ENCODE assay signal across 11 cellular contexts in the genomic region with DNA sequence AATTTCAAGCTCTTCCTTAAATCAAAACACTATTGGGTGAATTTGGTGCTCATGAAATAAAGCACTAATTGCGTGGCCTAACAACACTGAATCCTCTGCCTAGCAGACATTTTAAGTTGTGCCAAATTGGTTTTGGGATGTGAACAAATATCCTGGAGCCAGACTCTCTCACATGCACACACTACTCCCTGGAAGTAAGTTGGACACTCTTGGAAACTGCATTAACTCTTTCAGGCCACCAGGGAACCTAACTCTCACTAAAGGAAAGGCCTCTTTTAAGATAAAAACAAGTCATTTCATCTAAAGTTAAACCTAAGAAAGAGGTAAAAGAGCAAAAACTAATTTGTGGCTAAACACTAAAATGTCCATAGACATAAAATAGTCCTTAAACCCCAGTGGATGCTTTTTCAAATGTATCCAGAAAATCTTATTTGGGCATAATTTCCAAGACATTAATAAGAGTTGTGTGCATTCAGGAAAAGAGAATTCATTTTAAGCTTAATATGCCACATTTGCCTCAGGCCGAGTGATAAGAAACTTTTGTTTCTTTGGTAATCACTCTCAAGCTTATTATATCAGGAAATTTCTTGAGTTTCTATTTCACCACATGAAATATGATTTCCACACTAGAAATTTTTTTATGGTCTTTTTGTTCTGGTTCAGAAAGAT.
A peak's percentile ranks its signal among the peaks of the same experiment; 100 is the strongest.
DNase-seq lines count a peak whose midpoint lies in the region; ATAC-seq, FAIRE-seq and TF ChIP-seq lines count a peak whose summit lies in the region.
"Had no signal": no experiment of that assay in that cellular context is flagged by ENCODE, and none has a peak within 500 bp of the region (broad histone marks: within the 10 kb centered on the region; RNA-seq: fewer than 3 reads in every experiment).

No MANE protein-coding gene starts in this region.

- TF ChIP-seq CTCF in AG04450 (IDR thresholded peaks at IDR 0.05; ENCODE audit: low read depth, low read length): peak; percentile 41
- TF ChIP-seq CTCF in HCT116 (IDR thresholded peaks at IDR 0.05 in 2 of 3, conservative IDR thresholded peaks at IDR 0.05 in 1 of 3; ENCODE audit: borderline replicate concordance in 1 of 3, insufficient read depth in 1 of 3, low read depth in 2 of 3, low read length in 2 of 3): peak in 2 of 3 experiments; percentile 52 to 58; a peak in 4 of 6 replicates
- TF ChIP-seq CTCF in mammary epithelial cell (conservative IDR thresholded peaks at IDR 0.05 in 1 of 2, IDR thresholded peaks at IDR 0.05 in 1 of 2; ENCODE audit: extremely low read depth in 1 of 2, insufficient read depth in 1 of 2, low read depth in 1 of 2, low read length in 2 of 2): peak; percentile 22 to 26
- TF ChIP-seq CTCF in gastroesophageal sphincter (IDR thresholded peaks at IDR 0.05): peak in 1 of 4 experiments; percentile 9

- H3K4me1 ChIP-seq in HCT116 (ENCODE audit: control insufficient read depth in 1 of 2, insufficient read depth in 2 of 2, low read length in 2 of 2) (peaks cover 0 to 4% of the 10 kb centered on the region in 2 experiments; a peak in 1 of 4 replicates), mammary epithelial cell (ENCODE audit: insufficient read depth, low read length) (no peaks in the 10 kb centered on the region), gastroesophageal sphincter (peaks cover 0 to 31% (median 9%) of the 10 kb centered on the region in 3 donors)
- H3K4me1 ChIP-seq: prostate gland had no signal

- H3K4me3 ChIP-seq in AG04450 (ENCODE audit: low read depth, low read length) (no peak overlapping the region), HCT116 (replicated peaks in 1 of 2; ENCODE audit: low read depth in 1 of 2, low read length in 2 of 2) (no peak overlapping the region), mammary epithelial cell (replicated peaks in 1 of 3; ENCODE audit: insufficient read depth in 1 of 3, low read depth in 2 of 3, low read length in 3 of 3) (no peak overlapping the region), gastroesophageal sphincter (no peak overlapping the region), H7 (ENCODE audit: insufficient read depth, low read depth, low read length) (no peak overlapping the region)
- H3K4me3 ChIP-seq: prostate gland had no signal

- CTCF ChIA-PET in AG04450 (lab: Charles Lee): interaction anchor here (0.5 to 1.5 kb wide), 6 partner anchors 9 to 701 kb away, joined by 3 to 5 read pairs (median 3); no protein-coding TSS in a partner anchor
- CTCF ChIA-PET in HCT116 (lab: Charles Lee): interaction anchor here (1.5 kb wide), 1 partner anchor 43 kb away, joined by 3 read pairs; no protein-coding TSS in a partner anchor
- CTCF ChIA-PET in mammary epithelial cell (lab: Charles Lee; ENCODE audit: low non-redundant PET): no interaction called here

- H4K20me1 ChIP-seq in HCT116 (ENCODE audit: insufficient read depth) (no peaks in the 10 kb centered on the region), mammary epithelial cell (ENCODE audit: insufficient read depth, low read length) (no peaks in the 10 kb centered on the region)

- ATAC-seq in HCT116: peak; percentile 70
- ATAC-seq in gastroesophageal sphincter: no peak

- H2AFZ ChIP-seq in HCT116 (ENCODE audit: low read depth, low read length, poor library complexity, severe bottlenecking) (peak overlapping the region; percentile 0), mammary epithelial cell (ENCODE audit: low read depth, low read length) (no peak overlapping the region)

- H3K36me3 ChIP-seq in HCT116 (ENCODE audit: control insufficient read depth in 1 of 2, insufficient read depth in 2 of 2, low read length in 2 of 2) (no peaks in the 10 kb centered on the region), mammary epithelial cell (ENCODE audit: insufficient read depth, low read length) (no peaks in the 10 kb centered on the region), gastroesophageal sphincter (no peaks in the 10 kb centered on the region), H7 (replicated peaks; ENCODE audit: control insufficient read depth, insufficient read depth, low read length) (no peaks in the 10 kb centered on the region)
- H3K36me3 ChIP-seq: prostate gland had no signal

- H3K9me2 ChIP-seq in HCT116 (ENCODE audit: insufficient read depth): 0 out of 2 replicates have a peak, but pooled peaks cover 2% of the 10 kb centered on the region

- in situ Hi-C loops in mammary epithelial cell (cut with MboI; ENCODE audit: low sequenced_read_pairs in 2 of 2): no loop called here

- DNase-seq in AG04450 (ENCODE audit: low read depth, low spot score): no peak
- no peak for DNase-seq in HCT116 (ENCODE audit: low read depth, low spot score)
- no peak for DNase-seq in mammary epithelial cell
- no peak for DNase-seq in activated naive CD4-positive, alpha-beta T cell treated with Interleukin-2 at 50 U/mL for 16 hours
- DNase-seq in H7: no peak
- DNase-seq in SKM-1 treated with dmso at 0.1 percent for 144 hours (lab: John Stamatoyannopoulos, UW; ENCODE audit: unreplicated experiment): no peak
- DNase-seq: CD4-positive, alpha-beta memory T cell had no signal

- H3K27ac ChIP-seq in AG04450 (ENCODE audit: low read depth, low read length) (no peak overlapping the region), HCT116 (ENCODE audit: low read depth, low read length) (no peak overlapping the region), mammary epithelial cell (ENCODE audit: insufficient read depth, low read depth, low read length) (no peak overlapping the region), gastroesophageal sphincter (peak overlapping the region in 2 of 4 donors; percentile 6 to 19)
- H3K27ac ChIP-seq: HL-60, prostate gland had no signal

- dilution Hi-C loops in mammary epithelial cell (cut with HindIII; ENCODE audit: low sequenced_read_pairs): no loop called here

- TF ChIP-seq EP300 in gastroesophageal sphincter (IDR thresholded peaks at IDR 0.05): no peak

- intact Hi-C loops in HCT116 (cut with micrococcal nuclease) (no loop called here), mammary epithelial cell (cut with micrococcal nuclease) (no loop called here)

- H3K79me2 ChIP-seq in HCT116 (ENCODE audit: insufficient read depth, low read length): no peaks in the 10 kb centered on the region
- no peaks in the 10 kb centered on the region for H3K79me2 ChIP-seq in mammary epithelial cell (ENCODE audit: insufficient read depth, low read length)

- TF ChIP-seq POLR2A in HCT116 (IDR thresholded peaks at IDR 0.05; ENCODE audit: borderline replicate concordance, extremely low read depth, insufficient read depth, insufficient read length): no peak
- no peak for TF ChIP-seq POLR2A in gastroesophageal sphincter (IDR thresholded peaks at IDR 0.05)

- H3K9ac ChIP-seq in HCT116 (ENCODE audit: low read length) (no peak overlapping the region), mammary epithelial cell (ENCODE audit: insufficient read depth, low read length) (no peak overlapping the region)

- POLR2A ChIA-PET in AG04450 (lab: Yijun Ruan, JAX): no interaction called here
- POLR2A ChIA-PET in HCT116 (lab: Charles Lee): no interaction called here

- BruUV-seq in HCT116 (replicated peaks; lab: Mats Ljungman, UMichigan) (no TSS peak), mammary epithelial cell (replicated peaks; lab: Mats Ljungman, UMichigan) (no TSS peak)

- 96% methylated on average over 2 of the region's 2 CpGs for WGBS in mammary epithelial cell (ENCODE audit: low coverage, missing lambda C conversion rate)
- WGBS in gastroesophageal sphincter (ENCODE audit: low coverage in 1 of 2), 2 donors: 61 to 71% methylated on average over 2 of the region's 2 CpGs

- no peak for TF ChIP-seq RAD21 in HCT116 (IDR thresholded peaks at IDR 0.05; ENCODE audit: low read depth)

- no peaks in the 10 kb centered on the region for H3K27me3 ChIP-seq in AG04450 (ENCODE audit: control insufficient read depth, insufficient read depth, low read length)
- no peaks in the 10 kb centered on the region for H3K27me3 ChIP-seq in HCT116 (ENCODE audit: insufficient read depth, low read length)
- H3K27me3 ChIP-seq in mammary epithelial cell (ENCODE audit: insufficient read depth, low read length): no peaks in the 10 kb centered on the region
- no peaks in the 10 kb centered on the region for H3K27me3 ChIP-seq in gastroesophageal sphincter
- no peaks in the 10 kb centered on the region for H3K27me3 ChIP-seq in H7 (ENCODE audit: control insufficient read depth, insufficient read depth, low read length)

- H3K4me2 ChIP-seq in HCT116 (ENCODE audit: low read length) (no peak overlapping the region), mammary epithelial cell (ENCODE audit: insufficient read depth, low read depth, low read length) (no peak overlapping the region)

- no peaks in the 10 kb centered on the region for H3K9me3 ChIP-seq in AG04450 (ENCODE audit: control insufficient read depth, insufficient read depth, low read length)
- H3K9me3 ChIP-seq in HCT116 (ENCODE audit: control insufficient read depth in 1 of 2, insufficient read depth in 1 of 2, low read depth in 1 of 2, low read length in 2 of 2): no peaks in the 10 kb centered on the region
- H3K9me3 ChIP-seq in mammary epithelial cell (replicated peaks; ENCODE audit: insufficient read depth, low read length): no peaks in the 10 kb centered on the region
- no peaks in the 10 kb centered on the region for H3K9me3 ChIP-seq in gastroesophageal sphincter
- H3K9me3 ChIP-seq: prostate gland had no signal

- FAIRE-seq in islet of Langerhans (lab: Jason Lieb, UNC): peak; percentile 17

- RAD21 ChIA-PET in HCT116 (lab: Charles Lee; ENCODE audit: low non-redundant PET in 1 of 2, low total read pairs in 2 of 2, uncharacterized antibody in 2 of 2, unreplicated experiment in 2 of 2): no interaction called here

TF ChIP-seq in HCT116, 20 proteins besides CTCF, POLR2A, EP300 and RAD21 (continues in another document):
- TF ChIP-seq TCF7L2 (IDR thresholded peaks at IDR 0.05; ENCODE audit: borderline replicate concordance, extremely low read depth, insufficient read depth, insufficient read length) (no peak), EZH2 (IDR thresholded peaks at IDR 0.05) (no peak), JUND (IDR thresholded peaks at IDR 0.05) (no peak), SRF (IDR thresholded peaks at IDR 0.05; ENCODE audit: low read depth) (no peak), ZNF274 (IDR thresholded peaks at IDR 0.05; ENCODE audit: low read depth, low read length) (no peak), CEBPB (IDR thresholded peaks at IDR 0.05; ENCODE audit: low read depth) (no peak), EGR1 (IDR thresholded peaks at IDR 0.05; ENCODE audit: low read depth) (no peak), YY1 (IDR thresholded peaks at IDR 0.05; ENCODE audit: extremely low read depth, insufficient replicate concordance, low read depth, low read length) (no peak), POLR2AphosphoS5 (IDR thresholded peaks at IDR 0.05; ENCODE audit: low read depth, low read length) (no peak), FOSL1 (IDR thresholded peaks at IDR 0.05; ENCODE audit: low read depth) (no peak), EZH2phosphoT487 (IDR thresholded peaks at IDR 0.05; ENCODE audit: borderline replicate concordance) (no peak), ZFX (IDR thresholded peaks at IDR 0.05) (no peak), CBX3 (IDR thresholded peaks at IDR 0.05; ENCODE audit: low read depth) (no peak)
- TF ChIP-seq, protein P1, sequence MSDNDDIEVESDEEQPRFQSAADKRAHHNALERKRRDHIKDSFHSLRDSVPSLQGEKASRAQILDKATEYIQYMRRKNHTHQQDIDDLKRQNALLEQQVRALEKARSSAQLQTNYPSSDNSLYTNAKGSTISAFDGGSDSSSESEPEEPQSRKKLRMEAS (IDR thresholded peaks at IDR 0.05): no peak
